ENCODE assay signal across 1 cellular context in the genomic region with DNA sequence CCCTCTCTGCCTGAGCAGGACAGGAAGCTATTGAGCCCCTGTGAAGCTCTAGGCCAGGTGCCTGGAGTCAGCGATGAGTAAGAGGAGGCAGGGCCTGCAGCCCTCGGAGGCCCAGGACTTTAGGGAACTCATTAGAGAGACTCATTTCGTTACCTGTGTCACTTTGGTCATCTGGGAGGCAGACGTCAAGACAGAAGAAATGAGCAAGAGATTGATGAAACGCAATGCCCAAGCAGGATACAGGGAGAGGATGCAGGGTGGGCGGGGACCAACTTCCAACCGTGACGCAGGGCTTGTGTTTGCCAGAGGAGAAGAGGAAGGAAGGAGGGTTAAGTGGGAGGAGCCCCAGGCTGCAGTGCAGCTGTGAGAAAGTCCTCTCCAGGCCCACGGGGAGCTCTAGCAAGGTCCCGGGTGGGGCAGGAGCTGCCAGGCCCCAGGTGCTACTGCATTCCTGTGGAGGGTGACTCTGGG.
TF ChIP-seq lines count a peak whose summit lies in the region.

No MANE protein-coding gene starts in this region.

TF ChIP-seq in GM23338, 12 proteins besides CTCF, POLR2A, EP300 and RAD21 (continued from another document):
- TF ChIP-seq, protein P1, sequence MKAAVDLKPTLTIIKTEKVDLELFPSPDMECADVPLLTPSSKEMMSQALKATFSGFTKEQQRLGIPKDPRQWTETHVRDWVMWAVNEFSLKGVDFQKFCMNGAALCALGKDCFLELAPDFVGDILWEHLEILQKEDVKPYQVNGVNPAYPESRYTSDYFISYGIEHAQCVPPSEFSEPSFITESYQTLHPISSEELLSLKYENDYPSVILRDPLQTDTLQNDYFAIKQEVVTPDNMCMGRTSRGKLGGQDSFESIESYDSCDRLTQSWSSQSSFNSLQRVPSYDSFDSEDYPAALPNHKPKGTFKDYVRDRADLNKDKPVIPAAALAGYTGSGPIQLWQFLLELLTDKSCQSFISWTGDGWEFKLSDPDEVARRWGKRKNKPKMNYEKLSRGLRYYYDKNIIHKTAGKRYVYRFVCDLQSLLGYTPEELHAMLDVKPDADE (IDR thresholded peaks at IDR 0.05) = no peak
TF ChIP-seq in GM23338: peak in this region for 0.
